ENCODE assay signal across 1 cellular context in the genomic region with DNA sequence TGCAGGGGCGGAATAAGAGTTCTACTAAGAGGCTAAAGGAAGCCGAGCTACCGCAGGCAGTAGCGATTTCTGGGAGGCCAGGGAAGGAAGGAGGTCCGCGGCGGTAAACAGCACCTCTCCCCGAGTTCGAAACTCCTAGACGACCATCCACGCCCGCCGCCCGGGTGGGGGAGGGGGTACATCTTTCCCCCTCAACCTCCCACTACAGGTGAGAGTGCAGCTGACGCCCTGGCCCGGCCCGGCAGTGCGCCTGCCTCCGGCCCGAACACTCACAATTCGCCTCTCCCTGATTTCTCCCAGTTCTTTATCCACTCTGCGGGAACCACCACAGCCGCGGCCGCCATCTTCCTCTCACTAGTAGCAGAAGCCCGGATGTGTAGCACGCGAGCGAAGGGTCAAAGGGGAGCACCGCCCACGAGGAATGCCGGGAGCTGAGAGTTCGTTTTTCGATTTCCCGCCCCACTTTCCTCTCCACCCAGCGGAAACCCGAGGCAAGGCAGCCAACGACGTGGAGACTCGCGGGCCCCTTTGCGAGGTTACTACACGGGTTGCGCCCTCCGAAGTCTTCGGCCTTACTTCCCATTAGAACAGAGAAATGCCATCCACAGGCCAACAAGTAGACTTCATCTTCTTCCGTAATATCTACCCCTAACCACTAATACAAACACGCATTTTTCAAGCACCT.
TF ChIP-seq lines count a peak whose summit lies in the region.

A gene with protein sequence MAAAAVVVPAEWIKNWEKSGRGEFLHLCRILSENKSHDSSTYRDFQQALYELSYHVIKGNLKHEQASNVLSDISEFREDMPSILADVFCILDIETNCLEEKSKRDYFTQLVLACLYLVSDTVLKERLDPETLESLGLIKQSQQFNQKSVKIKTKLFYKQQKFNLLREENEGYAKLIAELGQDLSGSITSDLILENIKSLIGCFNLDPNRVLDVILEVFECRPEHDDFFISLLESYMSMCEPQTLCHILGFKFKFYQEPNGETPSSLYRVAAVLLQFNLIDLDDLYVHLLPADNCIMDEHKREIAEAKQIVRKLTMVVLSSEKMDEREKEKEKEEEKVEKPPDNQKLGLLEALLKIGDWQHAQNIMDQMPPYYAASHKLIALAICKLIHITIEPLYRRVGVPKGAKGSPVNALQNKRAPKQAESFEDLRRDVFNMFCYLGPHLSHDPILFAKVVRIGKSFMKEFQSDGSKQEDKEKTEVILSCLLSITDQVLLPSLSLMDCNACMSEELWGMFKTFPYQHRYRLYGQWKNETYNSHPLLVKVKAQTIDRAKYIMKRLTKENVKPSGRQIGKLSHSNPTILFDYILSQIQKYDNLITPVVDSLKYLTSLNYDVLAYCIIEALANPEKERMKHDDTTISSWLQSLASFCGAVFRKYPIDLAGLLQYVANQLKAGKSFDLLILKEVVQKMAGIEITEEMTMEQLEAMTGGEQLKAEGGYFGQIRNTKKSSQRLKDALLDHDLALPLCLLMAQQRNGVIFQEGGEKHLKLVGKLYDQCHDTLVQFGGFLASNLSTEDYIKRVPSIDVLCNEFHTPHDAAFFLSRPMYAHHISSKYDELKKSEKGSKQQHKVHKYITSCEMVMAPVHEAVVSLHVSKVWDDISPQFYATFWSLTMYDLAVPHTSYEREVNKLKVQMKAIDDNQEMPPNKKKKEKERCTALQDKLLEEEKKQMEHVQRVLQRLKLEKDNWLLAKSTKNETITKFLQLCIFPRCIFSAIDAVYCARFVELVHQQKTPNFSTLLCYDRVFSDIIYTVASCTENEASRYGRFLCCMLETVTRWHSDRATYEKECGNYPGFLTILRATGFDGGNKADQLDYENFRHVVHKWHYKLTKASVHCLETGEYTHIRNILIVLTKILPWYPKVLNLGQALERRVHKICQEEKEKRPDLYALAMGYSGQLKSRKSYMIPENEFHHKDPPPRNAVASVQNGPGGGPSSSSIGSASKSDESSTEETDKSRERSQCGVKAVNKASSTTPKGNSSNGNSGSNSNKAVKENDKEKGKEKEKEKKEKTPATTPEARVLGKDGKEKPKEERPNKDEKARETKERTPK (N-terminal part only) (minus strand): TSS at position 374 of the 685 bp plus-strand sequence. CDS start 30 bp downstream, at position 344.

TF ChIP-seq in HepG2, 621 proteins besides CTCF, POLR2A, EP300 and RAD21 (continued from another document and continues in another):
- TF ChIP-seq, protein P1, sequence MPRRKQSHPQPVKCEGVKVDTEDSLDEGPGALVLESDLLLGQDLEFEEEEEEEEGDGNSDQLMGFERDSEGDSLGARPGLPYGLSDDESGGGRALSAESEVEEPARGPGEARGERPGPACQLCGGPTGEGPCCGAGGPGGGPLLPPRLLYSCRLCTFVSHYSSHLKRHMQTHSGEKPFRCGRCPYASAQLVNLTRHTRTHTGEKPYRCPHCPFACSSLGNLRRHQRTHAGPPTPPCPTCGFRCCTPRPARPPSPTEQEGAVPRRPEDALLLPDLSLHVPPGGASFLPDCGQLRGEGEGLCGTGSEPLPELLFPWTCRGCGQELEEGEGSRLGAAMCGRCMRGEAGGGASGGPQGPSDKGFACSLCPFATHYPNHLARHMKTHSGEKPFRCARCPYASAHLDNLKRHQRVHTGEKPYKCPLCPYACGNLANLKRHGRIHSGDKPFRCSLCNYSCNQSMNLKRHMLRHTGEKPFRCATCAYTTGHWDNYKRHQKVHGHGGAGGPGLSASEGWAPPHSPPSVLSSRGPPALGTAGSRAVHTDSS (CRISPR knock-in tag; conservative IDR thresholded peaks at IDR 0.05) = no peak
- TF ChIP-seq ZNF878 (CRISPR knock-in tag; IDR thresholded peaks at IDR 0.05) (no peak), SP2 (CRISPR knock-in tag; IDR thresholded peaks at IDR 0.05) (no peak), ZC3H13 (CRISPR knock-in tag; IDR thresholded peaks at IDR 0.05) (no peak), XRCC5 (optimal IDR thresholded peaks at IDR 0.05; ENCODE audit: low read length) (no peak), NFATC3 (CRISPR knock-in tag; IDR thresholded peaks at IDR 0.05) (no peak), PHF8 (CRISPR knock-in tag; IDR thresholded peaks at IDR 0.05) (peak; percentile 72), HOXA3 (CRISPR knock-in tag; IDR thresholded peaks at IDR 0.05) (peak; percentile 85), RBFOX2 (IDR thresholded peaks at IDR 0.05; ENCODE audit: low read depth, low read length) (peak; percentile 72), ISX (CRISPR knock-in tag; conservative IDR thresholded peaks at IDR 0.05) (no peak), ZFP90 (CRISPR knock-in tag; IDR thresholded peaks at IDR 0.05; ENCODE audit: borderline replicate concordance) (peak; percentile 62; the same call in 1 of the 2 replicates), SMYD3 (CRISPR knock-in tag; IDR thresholded peaks at IDR 0.05) (no peak), ZNF20 (CRISPR knock-in tag; IDR thresholded peaks at IDR 0.05) (no peak), ZSCAN21 (CRISPR knock-in tag; IDR thresholded peaks at IDR 0.05; ENCODE audit: borderline replicate concordance) (no peak), ZNF713 (CRISPR knock-in tag; IDR thresholded peaks at IDR 0.05) (no peak), ZNF446 (CRISPR knock-in tag; IDR thresholded peaks at IDR 0.05) (no peak), ZSCAN29 (CRISPR knock-in tag; conservative IDR thresholded peaks at IDR 0.05) (no peak), ZNF766 (CRISPR knock-in tag; IDR thresholded peaks at IDR 0.05; ENCODE audit: borderline replicate concordance) (0 out of 2 replicates have a peak, but pooled peaks have one; percentile 40), ZNF292 (CRISPR knock-in tag; IDR thresholded peaks at IDR 0.05; ENCODE audit: borderline replicate concordance, low read depth) (no peak)
- TF ChIP-seq, protein P2, sequence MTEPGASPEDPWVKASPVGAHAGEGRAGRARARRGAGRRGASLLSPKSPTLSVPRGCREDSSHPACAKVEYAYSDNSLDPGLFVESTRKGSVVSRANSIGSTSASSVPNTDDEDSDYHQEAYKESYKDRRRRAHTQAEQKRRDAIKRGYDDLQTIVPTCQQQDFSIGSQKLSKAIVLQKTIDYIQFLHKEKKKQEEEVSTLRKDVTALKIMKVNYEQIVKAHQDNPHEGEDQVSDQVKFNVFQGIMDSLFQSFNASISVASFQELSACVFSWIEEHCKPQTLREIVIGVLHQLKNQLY (CRISPR knock-in tag; IDR thresholded peaks at IDR 0.05) = no peak
- TF ChIP-seq, protein P3, sequence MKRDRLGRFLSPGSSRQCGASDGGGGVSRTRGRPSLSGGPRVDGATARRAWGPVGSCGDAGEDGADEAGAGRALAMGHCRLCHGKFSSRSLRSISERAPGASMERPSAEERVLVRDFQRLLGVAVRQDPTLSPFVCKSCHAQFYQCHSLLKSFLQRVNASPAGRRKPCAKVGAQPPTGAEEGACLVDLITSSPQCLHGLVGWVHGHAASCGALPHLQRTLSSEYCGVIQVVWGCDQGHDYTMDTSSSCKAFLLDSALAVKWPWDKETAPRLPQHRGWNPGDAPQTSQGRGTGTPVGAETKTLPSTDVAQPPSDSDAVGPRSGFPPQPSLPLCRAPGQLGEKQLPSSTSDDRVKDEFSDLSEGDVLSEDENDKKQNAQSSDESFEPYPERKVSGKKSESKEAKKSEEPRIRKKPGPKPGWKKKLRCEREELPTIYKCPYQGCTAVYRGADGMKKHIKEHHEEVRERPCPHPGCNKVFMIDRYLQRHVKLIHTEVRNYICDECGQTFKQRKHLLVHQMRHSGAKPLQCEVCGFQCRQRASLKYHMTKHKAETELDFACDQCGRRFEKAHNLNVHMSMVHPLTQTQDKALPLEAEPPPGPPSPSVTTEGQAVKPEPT (CRISPR knock-in tag; IDR thresholded peaks at IDR 0.05; ENCODE audit: low read depth) = no peak
- TF ChIP-seq, protein P4, sequence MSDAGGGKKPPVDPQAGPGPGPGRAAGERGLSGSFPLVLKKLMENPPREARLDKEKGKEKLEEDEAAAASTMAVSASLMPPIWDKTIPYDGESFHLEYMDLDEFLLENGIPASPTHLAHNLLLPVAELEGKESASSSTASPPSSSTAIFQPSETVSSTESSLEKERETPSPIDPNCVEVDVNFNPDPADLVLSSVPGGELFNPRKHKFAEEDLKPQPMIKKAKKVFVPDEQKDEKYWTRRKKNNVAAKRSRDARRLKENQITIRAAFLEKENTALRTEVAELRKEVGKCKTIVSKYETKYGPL (CRISPR knock-in tag; IDR thresholded peaks at IDR 0.05) = no peak
- TF ChIP-seq, protein P5, sequence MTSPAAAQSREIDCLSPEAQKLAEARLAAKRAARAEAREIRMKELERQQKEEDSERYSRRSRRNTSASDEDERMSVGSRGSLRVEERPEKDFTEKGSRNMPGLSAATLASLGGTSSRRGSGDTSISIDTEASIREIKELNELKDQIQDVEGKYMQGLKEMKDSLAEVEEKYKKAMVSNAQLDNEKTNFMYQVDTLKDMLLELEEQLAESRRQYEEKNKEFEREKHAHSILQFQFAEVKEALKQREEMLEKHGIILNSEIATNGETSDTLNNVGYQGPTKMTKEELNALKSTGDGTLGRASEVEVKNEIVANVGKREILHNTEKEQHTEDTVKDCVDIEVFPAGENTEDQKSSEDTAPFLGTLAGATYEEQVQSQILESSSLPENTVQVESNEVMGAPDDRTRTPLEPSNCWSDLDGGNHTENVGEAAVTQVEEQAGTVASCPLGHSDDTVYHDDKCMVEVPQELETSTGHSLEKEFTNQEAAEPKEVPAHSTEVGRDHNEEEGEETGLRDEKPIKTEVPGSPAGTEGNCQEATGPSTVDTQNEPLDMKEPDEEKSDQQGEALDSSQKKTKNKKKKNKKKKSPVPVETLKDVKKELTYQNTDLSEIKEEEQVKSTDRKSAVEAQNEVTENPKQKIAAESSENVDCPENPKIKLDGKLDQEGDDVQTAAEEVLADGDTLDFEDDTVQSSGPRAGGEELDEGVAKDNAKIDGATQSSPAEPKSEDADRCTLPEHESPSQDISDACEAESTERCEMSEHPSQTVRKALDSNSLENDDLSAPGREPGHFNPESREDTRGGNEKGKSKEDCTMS (CRISPR knock-in tag; conservative IDR thresholded peaks at IDR 0.05) = no peak
- TF ChIP-seq, protein P6, sequence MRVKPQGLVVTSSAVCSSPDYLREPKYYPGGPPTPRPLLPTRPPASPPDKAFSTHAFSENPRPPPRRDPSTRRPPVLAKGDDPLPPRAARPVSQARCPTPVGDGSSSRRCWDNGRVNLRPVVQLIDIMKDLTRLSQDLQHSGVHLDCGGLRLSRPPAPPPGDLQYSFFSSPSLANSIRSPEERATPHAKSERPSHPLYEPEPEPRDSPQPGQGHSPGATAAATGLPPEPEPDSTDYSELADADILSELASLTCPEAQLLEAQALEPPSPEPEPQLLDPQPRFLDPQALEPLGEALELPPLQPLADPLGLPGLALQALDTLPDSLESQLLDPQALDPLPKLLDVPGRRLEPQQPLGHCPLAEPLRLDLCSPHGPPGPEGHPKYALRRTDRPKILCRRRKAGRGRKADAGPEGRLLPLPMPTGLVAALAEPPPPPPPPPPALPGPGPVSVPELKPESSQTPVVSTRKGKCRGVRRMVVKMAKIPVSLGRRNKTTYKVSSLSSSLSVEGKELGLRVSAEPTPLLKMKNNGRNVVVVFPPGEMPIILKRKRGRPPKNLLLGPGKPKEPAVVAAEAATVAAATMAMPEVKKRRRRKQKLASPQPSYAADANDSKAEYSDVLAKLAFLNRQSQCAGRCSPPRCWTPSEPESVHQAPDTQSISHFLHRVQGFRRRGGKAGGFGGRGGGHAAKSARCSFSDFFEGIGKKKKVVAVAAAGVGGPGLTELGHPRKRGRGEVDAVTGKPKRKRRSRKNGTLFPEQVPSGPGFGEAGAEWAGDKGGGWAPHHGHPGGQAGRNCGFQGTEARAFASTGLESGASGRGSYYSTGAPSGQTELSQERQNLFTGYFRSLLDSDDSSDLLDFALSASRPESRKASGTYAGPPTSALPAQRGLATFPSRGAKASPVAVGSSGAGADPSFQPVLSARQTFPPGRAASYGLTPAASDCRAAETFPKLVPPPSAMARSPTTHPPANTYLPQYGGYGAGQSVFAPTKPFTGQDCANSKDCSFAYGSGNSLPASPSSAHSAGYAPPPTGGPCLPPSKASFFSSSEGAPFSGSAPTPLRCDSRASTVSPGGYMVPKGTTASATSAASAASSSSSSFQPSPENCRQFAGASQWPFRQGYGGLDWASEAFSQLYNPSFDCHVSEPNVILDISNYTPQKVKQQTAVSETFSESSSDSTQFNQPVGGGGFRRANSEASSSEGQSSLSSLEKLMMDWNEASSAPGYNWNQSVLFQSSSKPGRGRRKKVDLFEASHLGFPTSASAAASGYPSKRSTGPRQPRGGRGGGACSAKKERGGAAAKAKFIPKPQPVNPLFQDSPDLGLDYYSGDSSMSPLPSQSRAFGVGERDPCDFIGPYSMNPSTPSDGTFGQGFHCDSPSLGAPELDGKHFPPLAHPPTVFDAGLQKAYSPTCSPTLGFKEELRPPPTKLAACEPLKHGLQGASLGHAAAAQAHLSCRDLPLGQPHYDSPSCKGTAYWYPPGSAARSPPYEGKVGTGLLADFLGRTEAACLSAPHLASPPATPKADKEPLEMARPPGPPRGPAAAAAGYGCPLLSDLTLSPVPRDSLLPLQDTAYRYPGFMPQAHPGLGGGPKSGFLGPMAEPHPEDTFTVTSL (CRISPR knock-in tag; IDR thresholded peaks at IDR 0.05; ENCODE audit: borderline replicate concordance) = no peak; the same call in 1 of the 2 replicates
- TF ChIP-seq, protein P7, sequence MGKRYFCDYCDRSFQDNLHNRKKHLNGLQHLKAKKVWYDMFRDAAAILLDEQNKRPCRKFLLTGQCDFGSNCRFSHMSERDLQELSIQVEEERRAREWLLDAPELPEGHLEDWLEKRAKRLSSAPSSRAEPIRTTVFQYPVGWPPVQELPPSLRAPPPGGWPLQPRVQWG (CRISPR knock-in tag; IDR thresholded peaks at IDR 0.05; ENCODE audit: borderline replicate concordance, low read depth) = no peak
- TF ChIP-seq, protein P8, sequence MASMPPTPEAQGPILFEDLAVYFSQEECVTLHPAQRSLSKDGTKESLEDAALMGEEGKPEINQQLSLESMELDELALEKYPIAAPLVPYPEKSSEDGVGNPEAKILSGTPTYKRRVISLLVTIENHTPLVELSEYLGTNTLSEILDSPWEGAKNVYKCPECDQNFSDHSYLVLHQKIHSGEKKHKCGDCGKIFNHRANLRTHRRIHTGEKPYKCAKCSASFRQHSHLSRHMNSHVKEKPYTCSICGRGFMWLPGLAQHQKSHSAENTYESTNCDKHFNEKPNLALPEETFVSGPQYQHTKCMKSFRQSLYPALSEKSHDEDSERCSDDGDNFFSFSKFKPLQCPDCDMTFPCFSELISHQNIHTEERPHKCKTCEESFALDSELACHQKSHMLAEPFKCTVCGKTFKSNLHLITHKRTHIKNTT (CRISPR knock-in tag; IDR thresholded peaks at IDR 0.05) = no peak
- TF ChIP-seq, protein P9, sequence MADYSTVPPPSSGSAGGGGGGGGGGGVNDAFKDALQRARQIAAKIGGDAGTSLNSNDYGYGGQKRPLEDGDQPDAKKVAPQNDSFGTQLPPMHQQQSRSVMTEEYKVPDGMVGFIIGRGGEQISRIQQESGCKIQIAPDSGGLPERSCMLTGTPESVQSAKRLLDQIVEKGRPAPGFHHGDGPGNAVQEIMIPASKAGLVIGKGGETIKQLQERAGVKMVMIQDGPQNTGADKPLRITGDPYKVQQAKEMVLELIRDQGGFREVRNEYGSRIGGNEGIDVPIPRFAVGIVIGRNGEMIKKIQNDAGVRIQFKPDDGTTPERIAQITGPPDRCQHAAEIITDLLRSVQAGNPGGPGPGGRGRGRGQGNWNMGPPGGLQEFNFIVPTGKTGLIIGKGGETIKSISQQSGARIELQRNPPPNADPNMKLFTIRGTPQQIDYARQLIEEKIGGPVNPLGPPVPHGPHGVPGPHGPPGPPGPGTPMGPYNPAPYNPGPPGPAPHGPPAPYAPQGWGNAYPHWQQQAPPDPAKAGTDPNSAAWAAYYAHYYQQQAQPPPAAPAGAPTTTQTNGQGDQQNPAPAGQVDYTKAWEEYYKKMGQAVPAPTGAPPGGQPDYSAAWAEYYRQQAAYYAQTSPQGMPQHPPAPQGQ (CRISPR knock-in tag; IDR thresholded peaks at IDR 0.05; ENCODE audit: borderline replicate concordance) = no peak
